Comparison of ENCODE assay signal across 9 cellular contexts in genomic region chr2:16487686-16488085, GRCh38.
DNase-seq lines count a peak whose midpoint lies in the region; ATAC-seq, FAIRE-seq and TF ChIP-seq lines count a peak whose summit lies in the region.
"Had no signal": no experiment of that assay in that cellular context is flagged by ENCODE, and none has a peak within 500 bp of the region (broad histone marks: within the 10 kb centered on the region; RNA-seq: fewer than 3 reads in every experiment).

No MANE protein-coding gene starts in this region.

- H4K20me1 ChIP-seq in GM12878 (ENCODE audit: control insufficient read depth, insufficient read depth) (no peaks in the 10 kb centered on the region), HepG2 (ENCODE audit: insufficient read depth, low read length) (no peaks in the 10 kb centered on the region)

- H3K4me1 ChIP-seq in GM12878 (ENCODE audit: control insufficient read depth, insufficient read depth, low read length), result no peaks in the 10 kb centered on the region
- H3K4me1 ChIP-seq in HepG2 (ENCODE audit: insufficient read depth, low read length), result no peaks in the 10 kb centered on the region

- TF ChIP-seq EP300 in GM12878 (IDR thresholded peaks at IDR 0.05; ENCODE audit: borderline replicate concordance in 1 of 2, control insufficient read depth in 1 of 2, low read depth in 2 of 2, low read length in 2 of 2), result no peak
- TF ChIP-seq EP300 in HepG2 (IDR thresholded peaks at IDR 0.05; ENCODE audit: low read depth in 2 of 2, low read length in 2 of 2), result no peak
- TF ChIP-seq EP300 in HepG2 (CRISPR knock-in tag; IDR thresholded peaks at IDR 0.05; ENCODE audit: borderline replicate concordance), result no peak

- POLR2A ChIA-PET in GM12878 (lab: Charles Lee) (no interaction called here), HepG2 (lab: Yijun Ruan, JAX) (no interaction called here)
- POLR2A ChIA-PET in activated CD4-positive, alpha-beta memory T cell treated with anti-CD3 and anti-CD28 coated beads, Interleukin-2, amount 10 ng/mL, durations not matched to agents 7 days and 5 days (lab: Charles Lee), result no interaction called here

- no peak overlapping the region for H3K27ac ChIP-seq in GM12878 (ENCODE audit: control insufficient read depth, insufficient read depth)
- H3K27ac ChIP-seq in HepG2 (ENCODE audit: extremely low read length, insufficient read depth, low read length), result no peak overlapping the region

- H3K36me3 ChIP-seq in GM12878 (ENCODE audit: control insufficient read depth in 2 of 2, insufficient read depth in 2 of 2, low read length in 1 of 2) (no peaks in the 10 kb centered on the region), HepG2 (replicated peaks in 1 of 2; ENCODE audit: control insufficient read depth in 1 of 2, insufficient read depth in 2 of 2, low read length in 2 of 2) (no peaks in the 10 kb centered on the region)

- FAIRE-seq in D721Med (lab: Jason Lieb, UNC) (no peak), GM12878 (lab: Jason Lieb, UNC) (no peak), HepG2 (lab: Jason Lieb, UNC) (no peak)

- no peaks in the 10 kb centered on the region for H3K9me3 ChIP-seq in GM12878 (replicated peaks; ENCODE audit: control insufficient read depth, insufficient read depth, low read length)
- H3K9me3 ChIP-seq in HepG2 (ENCODE audit: low read length), result no peaks in the 10 kb centered on the region

- ATAC-seq in GM12878 (no peak), HepG2 (no peak), GM21423 (IDR thresholded peaks at IDR 0.05; ENCODE audit: unreplicated experiment) (no peak), HG03442 (IDR thresholded peaks at IDR 0.05; ENCODE audit: unreplicated experiment) (no peak)

- H3K9ac ChIP-seq in GM12878 (ENCODE audit: control insufficient read depth, insufficient read depth, low read length) (no peak overlapping the region), HepG2 (ENCODE audit: insufficient read depth, low read depth, low read length) (no peak overlapping the region)

- H3K27me3 Mint-ChIP-seq in activated CD4-positive, alpha-beta memory T cell treated with anti-CD3 and anti-CD28 coated beads, Interleukin-2, amount 10 ng/mL, durations not matched to agents 7 days and 5 days, result no peaks in the 10 kb centered on the region

- TF ChIP-seq CTCF in D721Med (IDR thresholded peaks at IDR 0.05; ENCODE audit: insufficient read depth, missing control alignments) (peak; percentile 76), GM12878 (IDR thresholded peaks at IDR 0.05 in 2 of 3, conservative IDR thresholded peaks at IDR 0.05 in 1 of 3; ENCODE audit: control insufficient read depth in 2 of 3, extremely low read depth in 1 of 3, insufficient read depth in 1 of 3, low read depth in 3 of 3, low read length in 3 of 3) (peak in 2 of 3 experiments; percentile 8 to 16; a peak in 1 of 6 replicates), HepG2 (CRISPR knock-in tag; IDR thresholded peaks at IDR 0.05) (peak; percentile 71)

- H2AFZ ChIP-seq in GM12878 (ENCODE audit: control insufficient read depth, low read depth, low read length) (no peak overlapping the region), HepG2 (ENCODE audit: low read length) (no peak overlapping the region)

- intact Hi-C loops in GM12878 (cut with micrococcal nuclease; ENCODE audit: unreplicated experiment), result loop anchor here (1.0 kb wide), 1 partner anchor 850 kb away; no protein-coding TSS in a partner anchor
- intact Hi-C loops in HepG2 (cut with micrococcal nuclease; ENCODE audit: unreplicated experiment), result loop anchor here (1.0 kb wide), 1 partner anchor 264 kb away; no protein-coding TSS in a partner anchor

- H3K9me3 Mint-ChIP-seq in activated CD4-positive, alpha-beta memory T cell treated with anti-CD3 and anti-CD28 coated beads, Interleukin-2, amount 10 ng/mL, durations not matched to agents 7 days and 5 days, result no peaks in the 10 kb centered on the region
- H3K9me3 Mint-ChIP-seq: activated naive CD8-positive, alpha-beta T cell treated with anti-CD3 and anti-CD28 coated beads, Interleukin-2, amount 10 ng/mL, durations not matched to agents 7 days and 5 days had no signal

- no peaks in the 10 kb centered on the region for H3K4me1 Mint-ChIP-seq in activated CD4-positive, alpha-beta memory T cell treated with anti-CD3 and anti-CD28 coated beads, Interleukin-2, amount 10 ng/mL, durations not matched to agents 7 days and 5 days
- H3K4me1 Mint-ChIP-seq: activated naive CD8-positive, alpha-beta T cell treated with anti-CD3 and anti-CD28 coated beads, Interleukin-2, amount 10 ng/mL, durations not matched to agents 7 days and 5 days had no signal

- TF ChIP-seq RAD21 in GM12878 (IDR thresholded peaks at IDR 0.05; ENCODE audit: insufficient read depth, low read depth, low read length) (peak; percentile 28), HepG2 (CRISPR knock-in tag; IDR thresholded peaks at IDR 0.05) (no peak)

- 4% methylated on average over 4 of the region's 4 CpGs for WGBS in GM12878 (ENCODE audit: insufficient coverage, insufficient replicate concordance, low lambda C conversion rate, missing lambda C conversion rate)
- whole genome bisulfite sequencing in HepG2 (ENCODE audit: low lambda C conversion rate), result 23% methylated on average over 4 of the region's 4 CpGs

- no peak overlapping the region for H3K4me3 Mint-ChIP-seq in activated CD4-positive, alpha-beta memory T cell treated with anti-CD3 and anti-CD28 coated beads, Interleukin-2, amount 10 ng/mL, durations not matched to agents 7 days and 5 days
- H3K4me3 Mint-ChIP-seq: activated naive CD8-positive, alpha-beta T cell treated with anti-CD3 and anti-CD28 coated beads, Interleukin-2, amount 10 ng/mL, durations not matched to agents 7 days and 5 days had no signal

- no peaks in the 10 kb centered on the region for H3K79me2 ChIP-seq in GM12878 (ENCODE audit: control insufficient read depth, insufficient read depth, low read length)
- H3K79me2 ChIP-seq in HepG2 (ENCODE audit: insufficient read depth, low read length), result no peaks in the 10 kb centered on the region

- H3K4me2 ChIP-seq in GM12878 (ENCODE audit: control insufficient read depth, insufficient read depth), result no peak overlapping the region
- H3K4me2 ChIP-seq in HepG2 (ENCODE audit: low read depth, low read length), result no peak overlapping the region

- in situ Hi-C loops in GM12878 (cut with MboI), result no loop called here
- in situ Hi-C loops in HepG2 (cut with HindIII; ENCODE audit: extremely low pct_ligation_motif_present, low pct_unique_long_range_greater_than_20kb), result loop anchor here (10.0 kb wide), 1 partner anchor 543 kb away; the partner anchor contains the start of gene MYCN

- SMC1A ChIA-PET in GM12878 (lab: Charles Lee; ENCODE audit: uncharacterized antibody, unreplicated experiment), result no interaction called here

- no peak for TF ChIP-seq POLR2A in GM12878 (IDR thresholded peaks at IDR 0.05; ENCODE audit: low read depth, low read length)
- no peak for TF ChIP-seq POLR2A in HepG2 (IDR thresholded peaks at IDR 0.05; ENCODE audit: insufficient read depth in 1 of 2, low read depth in 2 of 2, low read length in 2 of 2)

- H3K36me3 Mint-ChIP-seq in activated CD4-positive, alpha-beta memory T cell treated with anti-CD3 and anti-CD28 coated beads, Interleukin-2, amount 10 ng/mL, durations not matched to agents 7 days and 5 days (ENCODE audit: low read depth), result no peaks in the 10 kb centered on the region
- H3K36me3 Mint-ChIP-seq: activated naive CD8-positive, alpha-beta T cell treated with anti-CD3 and anti-CD28 coated beads, Interleukin-2, amount 10 ng/mL, durations not matched to agents 7 days and 5 days had no signal

- no TSS peak for BruUV-seq in GM12878 (replicated peaks; lab: Mats Ljungman, UMichigan)
- BruUV-seq in HepG2 (replicated peaks; lab: Mats Ljungman, UMichigan), result no TSS peak

- H3K27me3 ChIP-seq in GM12878 (replicated peaks in 1 of 2; ENCODE audit: control insufficient read depth in 2 of 2, insufficient read depth in 2 of 2, low read length in 1 of 2), result no peaks in the 10 kb centered on the region
- H3K27me3 ChIP-seq in HepG2 (ENCODE audit: control insufficient read depth in 1 of 2, insufficient read depth in 2 of 2, low read length in 2 of 2), result no peaks in the 10 kb centered on the region; a peak in 1 of 5 replicates

- DNase-seq in D721Med (ENCODE audit: insufficient read length, low spot score) (no peak), NCI-H1105 treated with DMSO at 0.1 percent for 48 hours (lab: John Stamatoyannopoulos, UW) (peak; percentile 43), GM12878 (ENCODE audit: low read depth, low spot score) (no peak), HepG2 (ENCODE audit: low spot score) (peak; percentile 34)
- DNase-seq in activated CD4-positive, alpha-beta memory T cell treated with anti-CD3 and anti-CD28 coated beads, Interleukin-2, amount 10 ng/mL, durations not matched to agents 7 days and 5 days, result no peak
- DNase-seq in activated CD4-positive, alpha-beta T cell treated with anti-CD3 and anti-CD28 coated beads, Interleukin-2, amount 50 U/mL, for 4 hours, result no peak
- DNase-seq: activated naive CD8-positive, alpha-beta T cell treated with anti-CD3 and anti-CD28 coated beads, Interleukin-2, amount 10 ng/mL, durations not matched to agents 7 days and 5 days had no signal

- CTCF ChIA-PET in GM12878 (lab: Yijun Ruan, JAX), result no interaction called here
- CTCF ChIA-PET in HepG2 (lab: Yijun Ruan, JAX; ENCODE audit: low intra/inter-chr PET ratio, low total read pairs), result interaction anchor here (1.7 to 1.8 kb wide), 2 partner anchors 548 to 850 kb away, joined by 8 to 10 read pairs; partner anchors contain the start of gene MYCN
- CTCF ChIA-PET in activated CD4-positive, alpha-beta memory T cell treated with anti-CD3 and anti-CD28 coated beads, Interleukin-2, amount 10 ng/mL, durations not matched to agents 7 days and 5 days (lab: Charles Lee), result no interaction called here

- H3K4me3 ChIP-seq in GM12878 (no peak overlapping the region), HepG2 (replicated peaks in 1 of 3; ENCODE audit: insufficient read depth in 1 of 3, low read depth in 2 of 3, low read length in 3 of 3) (no peak overlapping the region)

- RAD21 ChIA-PET in GM12878 (lab: Charles Lee; ENCODE audit: unreplicated experiment), result no interaction called here

- H3K27ac Mint-ChIP-seq in activated CD4-positive, alpha-beta memory T cell treated with anti-CD3 and anti-CD28 coated beads, Interleukin-2, amount 10 ng/mL, durations not matched to agents 7 days and 5 days, result no peak overlapping the region
- H3K27ac Mint-ChIP-seq: activated naive CD8-positive, alpha-beta T cell treated with anti-CD3 and anti-CD28 coated beads, Interleukin-2, amount 10 ng/mL, durations not matched to agents 7 days and 5 days had no signal

TF ChIP-seq in GM12878, 131 proteins besides CTCF, POLR2A, EP300 and RAD21 (continues in another document):
- TF ChIP-seq RB1 (IDR thresholded peaks at IDR 0.05; ENCODE audit: borderline replicate concordance) (no peak), RUNX3 (IDR thresholded peaks at IDR 0.05; ENCODE audit: low read length) (no peak)

TF ChIP-seq in HepG2, 621 proteins besides CTCF, POLR2A, EP300 and RAD21 (continues in another document):
- TF ChIP-seq, protein P1, sequence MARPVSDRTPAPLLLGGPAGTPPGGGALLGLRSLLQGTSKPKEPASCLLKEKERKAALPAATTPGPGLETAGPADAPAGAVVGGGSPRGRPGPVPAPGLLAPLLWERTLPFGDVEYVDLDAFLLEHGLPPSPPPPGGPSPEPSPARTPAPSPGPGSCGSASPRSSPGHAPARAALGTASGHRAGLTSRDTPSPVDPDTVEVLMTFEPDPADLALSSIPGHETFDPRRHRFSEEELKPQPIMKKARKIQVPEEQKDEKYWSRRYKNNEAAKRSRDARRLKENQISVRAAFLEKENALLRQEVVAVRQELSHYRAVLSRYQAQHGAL (CRISPR knock-in tag; IDR thresholded peaks at IDR 0.05; ENCODE audit: not compliant biosample characterization), result no peak
- no peak for TF ChIP-seq KLF12 (CRISPR knock-in tag; IDR thresholded peaks at IDR 0.05; ENCODE audit: borderline replicate concordance)

Comparison
In these comparisons a context has a peak if more than half of its experiments do, and no peak if none do; other contexts are left out.
1. DNase-seq: peak in NCI-H1105 treated with DMSO at 0.1 percent for 48 hours (single experiment) and HepG2 (single experiment); none in D721Med (single experiment), GM12878 (single experiment), activated CD4-positive, alpha-beta memory T cell treated with anti-CD3 and anti-CD28 coated beads, Interleukin-2, amount 10 ng/mL, durations not matched to agents 7 days and 5 days (single experiment) and activated CD4-positive, alpha-beta T cell treated with anti-CD3 and anti-CD28 coated beads, Interleukin-2, amount 50 U/mL, for 4 hours (0 of 2).
2. CTCF ChIP-seq: peak in every context shown above with its lines; median percentile 76 in D721Med; 71 in HepG2; 12 in GM12878.